In the genomic region with DNA sequence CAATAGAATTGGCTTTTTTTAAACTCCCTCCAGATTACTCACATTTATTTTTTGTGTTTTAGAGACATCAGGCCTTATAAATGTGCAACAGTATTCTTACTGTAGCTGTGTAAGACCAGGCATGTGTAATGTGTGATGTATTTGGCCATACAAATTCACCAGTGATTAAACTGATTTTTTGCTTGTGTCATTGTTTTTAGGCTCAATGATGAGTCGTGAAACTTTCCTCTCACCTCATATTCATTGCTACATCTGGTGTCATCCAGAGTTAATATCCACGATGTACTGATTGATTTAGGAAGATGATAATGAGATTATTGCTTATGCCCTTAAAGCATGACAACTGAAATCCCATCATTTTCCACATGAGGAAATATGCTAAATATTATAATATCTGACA, we compare ENCODE assay signal across 24 cellular contexts.
"Had no signal": no experiment of that assay in that cellular context is flagged by ENCODE, and none has a peak within 500 bp of the region (broad histone marks: within the 10 kb centered on the region; RNA-seq: fewer than 3 reads in every experiment).

No MANE protein-coding gene starts in this region.

- ATAC-seq: activated naive CD8-positive, alpha-beta T cell treated with anti-CD3 and anti-CD28 coated beads, Interleukin-2, amount 50 U/mL, for 24 hours; left lung; stimulated activated naive CD8-positive, alpha-beta T cell treated with anti-CD3 and anti-CD28 coated beads, Interleukin-15, Interleukin-2, amounts not matched to agents 100 U/mL and 50 U/mL, for 24 hours had no signal

- H3K27ac Mint-ChIP-seq: activated naive CD4-positive, alpha-beta T cell treated with anti-CD3 and anti-CD28 coated beads, Interleukin-2, amount 10 ng/mL, durations not matched to agents 7 days and 5 days; activated naive CD8-positive, alpha-beta T cell treated with anti-CD3 and anti-CD28 coated beads, Interleukin-2, amount 50 U/mL, for 24 hours had no signal

- H3K4me1 Mint-ChIP-seq: activated naive CD4-positive, alpha-beta T cell treated with anti-CD3 and anti-CD28 coated beads, Interleukin-2, amount 10 ng/mL, durations not matched to agents 7 days and 5 days; activated naive CD8-positive, alpha-beta T cell treated with anti-CD3 and anti-CD28 coated beads, Interleukin-2, amount 50 U/mL, for 24 hours had no signal

- H3K9me3 Mint-ChIP-seq: activated naive CD4-positive, alpha-beta T cell treated with anti-CD3 and anti-CD28 coated beads, Interleukin-2, amount 10 ng/mL, durations not matched to agents 7 days and 5 days; activated naive CD8-positive, alpha-beta T cell treated with anti-CD3 and anti-CD28 coated beads, Interleukin-2, amount 50 U/mL, for 24 hours had no signal

- H3K9me3 ChIP-seq: esophagus muscularis mucosa, left lung, right atrium auricular region, tibial artery had no signal

- H3K27me3 Mint-ChIP-seq: activated naive CD4-positive, alpha-beta T cell treated with anti-CD3 and anti-CD28 coated beads, Interleukin-2, amount 10 ng/mL, durations not matched to agents 7 days and 5 days; activated naive CD8-positive, alpha-beta T cell treated with anti-CD3 and anti-CD28 coated beads, Interleukin-2, amount 50 U/mL, for 24 hours had no signal

- H3K36me3 Mint-ChIP-seq: activated naive CD4-positive, alpha-beta T cell treated with anti-CD3 and anti-CD28 coated beads, Interleukin-2, amount 10 ng/mL, durations not matched to agents 7 days and 5 days had no signal

- FAIRE-seq: keratinocyte had no signal

- H3K4me3 ChIP-seq: esophagus muscularis mucosa, left lung, right atrium auricular region, skin epidermis, tibial artery had no signal

- H3K27ac ChIP-seq: esophagus muscularis mucosa, left lung, right atrium auricular region, skin epidermis, tibial artery had no signal

- DNase-seq: activated CD4-positive, alpha-beta T cell treated with anti-CD3 and anti-CD28 coated beads, Interleukin-2, amount 50 U/mL, for 1 hour; activated CD8-positive, alpha-beta memory T cell treated with anti-CD3 and anti-CD28 coated beads, Interleukin-2, amount 50 U/mL, for 48 hours; activated effector memory CD4-positive, alpha-beta T cell treated with Interleukin-2 at 50 U/mL for 16 hours; activated naive CD4-positive, alpha-beta T cell treated with anti-CD3 and anti-CD28 coated beads, Interleukin-2, amount 10 ng/mL, durations not matched to agents 7 days and 5 days; activated naive CD8-positive, alpha-beta T cell treated with anti-CD3 and anti-CD28 coated beads, Interleukin-2, amount 50 U/mL, for 24 hours; activated T-cell treated with anti-CD3 and anti-CD28 coated beads, Interleukin-2, amount 50 U/mL, for 48 hours; aorta; cortex of kidney; effector CD4-positive, alpha-beta T cell; foreskin melanocyte; glutamatergic neuron; hypothalamus; left lung; occipital lobe; posterior cingulate gyrus; stimulated activated naive CD8-positive, alpha-beta T cell treated with anti-CD3 and anti-CD28 coated beads, Interleukin-15, Interleukin-2, amounts not matched to agents 100 U/mL and 50 U/mL, for 24 hours; substantia nigra; T-helper 1 cell; T-helper 9 cell; tibial artery had no signal

- H3K27me3 ChIP-seq: esophagus muscularis mucosa, left lung, right atrium auricular region, tibial artery had no signal

- H3K4me3 Mint-ChIP-seq: activated naive CD4-positive, alpha-beta T cell treated with anti-CD3 and anti-CD28 coated beads, Interleukin-2, amount 10 ng/mL, durations not matched to agents 7 days and 5 days; activated naive CD8-positive, alpha-beta T cell treated with anti-CD3 and anti-CD28 coated beads, Interleukin-2, amount 50 U/mL, for 24 hours had no signal

- H3K36me3 ChIP-seq: esophagus muscularis mucosa, left lung, right atrium auricular region, tibial artery had no signal
